1 cellular context compared by ENCODE assay signal in genomic region chr10:102649770-102650654, GRCh38.
TF ChIP-seq lines count a peak whose summit lies in the region.

No MANE protein-coding gene starts in this region.

TF ChIP-seq in GM23338, 12 proteins besides CTCF, POLR2A, EP300 and RAD21 (continued from another document):
- TF ChIP-seq REST (IDR thresholded peaks at IDR 0.05; ENCODE audit: unreplicated experiment), result no peak
- no peak for TF ChIP-seq POLR2AphosphoS5 (IDR thresholded peaks at IDR 0.05; ENCODE audit: low read depth)
- no peak for TF ChIP-seq ZNF331 (CRISPR knock-in tag; IDR thresholded peaks at IDR 0.05; ENCODE audit: low read depth)
- TF ChIP-seq, protein P1, sequence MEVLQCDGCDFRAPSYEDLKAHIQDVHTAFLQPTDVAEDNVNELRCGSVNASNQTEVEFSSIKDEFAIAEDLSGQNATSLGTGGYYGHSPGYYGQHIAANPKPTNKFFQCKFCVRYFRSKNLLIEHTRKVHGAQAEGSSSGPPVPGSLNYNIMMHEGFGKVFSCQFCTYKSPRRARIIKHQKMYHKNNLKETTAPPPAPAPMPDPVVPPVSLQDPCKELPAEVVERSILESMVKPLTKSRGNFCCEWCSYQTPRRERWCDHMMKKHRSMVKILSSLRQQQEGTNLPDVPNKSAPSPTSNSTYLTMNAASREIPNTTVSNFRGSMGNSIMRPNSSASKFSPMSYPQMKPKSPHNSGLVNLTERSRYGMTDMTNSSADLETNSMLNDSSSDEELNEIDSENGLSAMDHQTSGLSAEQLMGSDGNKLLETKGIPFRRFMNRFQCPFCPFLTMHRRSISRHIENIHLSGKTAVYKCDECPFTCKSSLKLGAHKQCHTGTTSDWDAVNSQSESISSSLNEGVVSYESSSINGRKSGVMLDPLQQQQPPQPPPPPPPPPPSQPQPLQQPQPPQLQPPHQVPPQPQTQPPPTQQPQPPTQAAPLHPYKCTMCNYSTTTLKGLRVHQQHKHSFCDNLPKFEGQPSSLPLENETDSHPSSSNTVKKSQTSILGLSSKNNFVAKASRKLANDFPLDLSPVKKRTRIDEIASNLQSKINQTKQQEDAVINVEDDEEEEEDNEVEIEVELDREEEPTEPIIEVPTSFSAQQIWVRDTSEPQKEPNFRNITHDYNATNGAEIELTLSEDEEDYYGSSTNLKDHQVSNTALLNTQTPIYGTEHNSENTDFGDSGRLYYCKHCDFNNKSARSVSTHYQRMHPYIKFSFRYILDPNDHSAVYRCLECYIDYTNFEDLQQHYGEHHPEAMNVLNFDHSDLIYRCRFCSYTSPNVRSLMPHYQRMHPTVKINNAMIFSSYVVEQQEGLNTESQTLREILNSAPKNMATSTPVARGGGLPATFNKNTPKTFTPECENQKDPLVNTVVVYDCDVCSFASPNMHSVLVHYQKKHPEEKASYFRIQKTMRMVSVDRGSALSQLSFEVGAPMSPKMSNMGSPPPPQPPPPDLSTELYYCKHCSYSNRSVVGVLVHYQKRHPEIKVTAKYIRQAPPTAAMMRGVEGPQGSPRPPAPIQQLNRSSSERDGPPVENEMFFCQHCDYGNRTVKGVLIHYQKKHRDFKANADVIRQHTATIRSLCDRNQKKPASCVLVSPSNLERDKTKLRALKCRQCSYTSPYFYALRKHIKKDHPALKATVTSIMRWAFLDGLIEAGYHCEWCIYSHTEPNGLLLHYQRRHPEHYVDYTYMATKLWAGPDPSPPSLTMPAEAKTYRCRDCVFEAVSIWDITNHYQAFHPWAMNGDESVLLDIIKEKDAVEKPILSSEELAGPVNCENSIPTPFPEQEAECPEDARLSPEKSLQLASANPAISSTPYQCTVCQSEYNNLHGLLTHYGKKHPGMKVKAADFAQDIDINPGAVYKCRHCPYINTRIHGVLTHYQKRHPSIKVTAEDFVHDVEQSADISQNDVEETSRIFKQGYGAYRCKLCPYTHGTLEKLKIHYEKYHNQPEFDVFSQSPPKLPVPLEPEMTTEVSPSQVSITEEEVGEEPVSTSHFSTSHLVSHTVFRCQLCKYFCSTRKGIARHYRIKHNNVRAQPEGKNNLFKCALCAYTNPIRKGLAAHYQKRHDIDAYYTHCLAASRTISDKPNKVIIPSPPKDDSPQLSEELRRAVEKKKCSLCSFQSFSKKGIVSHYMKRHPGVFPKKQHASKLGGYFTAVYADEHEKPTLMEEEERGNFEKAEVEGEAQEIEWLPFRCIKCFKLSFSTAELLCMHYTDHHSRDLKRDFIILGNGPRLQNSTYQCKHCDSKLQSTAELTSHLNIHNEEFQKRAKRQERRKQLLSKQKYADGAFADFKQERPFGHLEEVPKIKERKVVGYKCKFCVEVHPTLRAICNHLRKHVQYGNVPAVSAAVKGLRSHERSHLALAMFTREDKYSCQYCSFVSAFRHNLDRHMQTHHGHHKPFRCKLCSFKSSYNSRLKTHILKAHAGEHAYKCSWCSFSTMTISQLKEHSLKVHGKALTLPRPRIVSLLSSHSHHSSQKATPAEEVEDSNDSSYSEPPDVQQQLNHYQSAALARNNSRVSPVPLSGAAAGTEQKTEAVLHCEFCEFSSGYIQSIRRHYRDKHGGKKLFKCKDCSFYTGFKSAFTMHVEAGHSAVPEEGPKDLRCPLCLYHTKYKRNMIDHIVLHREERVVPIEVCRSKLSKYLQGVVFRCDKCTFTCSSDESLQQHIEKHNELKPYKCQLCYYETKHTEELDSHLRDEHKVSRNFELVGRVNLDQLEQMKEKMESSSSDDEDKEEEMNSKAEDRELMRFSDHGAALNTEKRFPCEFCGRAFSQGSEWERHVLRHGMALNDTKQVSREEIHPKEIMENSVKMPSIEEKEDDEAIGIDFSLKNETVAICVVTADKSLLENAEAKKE (CRISPR knock-in tag; IDR thresholded peaks at IDR 0.05), result no peak
- no peak for TF ChIP-seq STAT1 (IDR thresholded peaks at IDR 0.05; ENCODE audit: unreplicated experiment)
TF ChIP-seq in GM23338: peak in this region for 0.
